Comparison of ENCODE assay signal across 8 cellular contexts in the genomic region with DNA sequence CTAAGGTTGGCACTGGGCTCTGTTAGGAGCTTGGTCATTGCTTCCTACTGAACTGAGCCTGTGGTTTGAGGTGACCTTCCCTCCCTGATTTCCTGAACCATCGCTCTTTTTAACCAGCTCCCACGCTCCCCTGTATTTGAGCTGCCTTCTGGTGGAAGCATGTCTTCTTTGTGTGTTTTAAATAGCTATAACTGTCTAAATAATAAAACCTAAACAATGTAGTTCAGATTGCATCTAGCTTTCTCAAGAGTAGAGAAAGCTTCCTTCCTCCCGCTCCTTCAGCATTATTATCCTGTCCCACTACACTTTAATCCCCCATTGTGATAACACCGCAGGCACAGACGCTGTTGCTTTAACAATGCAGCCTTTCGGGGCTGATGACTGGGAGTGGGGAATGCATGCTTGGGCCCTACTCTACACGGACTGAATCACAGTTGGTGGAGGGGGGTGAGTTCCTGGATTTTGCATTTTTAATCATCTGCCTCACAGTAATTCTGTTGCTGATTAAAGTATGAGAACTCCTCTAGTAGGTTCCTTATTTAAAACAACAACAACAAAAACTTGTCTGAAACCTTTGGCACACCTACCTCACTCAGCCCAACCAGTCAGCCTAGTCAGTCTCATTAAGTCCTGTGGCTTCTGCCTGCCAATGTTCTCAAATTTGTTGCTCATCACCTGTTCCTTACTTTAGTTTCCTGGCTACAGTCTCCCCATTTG. TPM values are rescaled to one million over a fixed set of nuclear protein-coding genes. Genes with fewer than 3 reads are reported as not detected.
DNase-seq lines count a peak whose midpoint lies in the region; ATAC-seq and TF ChIP-seq lines count a peak whose summit lies in the region.

No MANE protein-coding gene starts in this region.

- H3K36me3 Mint-ChIP-seq in activated naive CD4-positive, alpha-beta T cell treated with anti-CD3 and anti-CD28 coated beads for 36 hours (ENCODE audit: low read depth) = peaks cover 19% of the 10 kb centered on the region

- WGBS in esophagus muscularis mucosa = 37% methylated on average over 7 of the region's 7 CpGs

- peaks cover 56% of the 10 kb centered on the region for H3K4me1 Mint-ChIP-seq in activated naive CD4-positive, alpha-beta T cell treated with anti-CD3 and anti-CD28 coated beads for 36 hours (ENCODE audit: low read depth)

- no peaks in the 10 kb centered on the region for H3K9me3 Mint-ChIP-seq in activated naive CD4-positive, alpha-beta T cell treated with anti-CD3 and anti-CD28 coated beads for 36 hours

- CTCF ChIA-PET in activated naive CD4-positive, alpha-beta T cell treated with anti-CD3 and anti-CD28 coated beads for 36 hours (lab: Charles Lee) = no interaction called here

- no peaks in the 10 kb centered on the region for H3K27me3 Mint-ChIP-seq in activated naive CD4-positive, alpha-beta T cell treated with anti-CD3 and anti-CD28 coated beads for 36 hours (ENCODE audit: low read depth)

- ATAC-seq in omental fat pad (ENCODE audit: low FRiP score) (peak; percentile 65), GM21381 (IDR thresholded peaks at IDR 0.05; ENCODE audit: unreplicated experiment) (no peak)

- peaks cover 15 to 64% (median 38%) of the 10 kb centered on the region in 4 donors for H3K4me1 ChIP-seq in esophagus muscularis mucosa

- no peak overlapping the region for H3K4me3 Mint-ChIP-seq in activated naive CD4-positive, alpha-beta T cell treated with anti-CD3 and anti-CD28 coated beads for 36 hours

- no peaks in the 10 kb centered on the region for H3K27me3 ChIP-seq in esophagus muscularis mucosa

- TF ChIP-seq EP300 in esophagus muscularis mucosa (IDR thresholded peaks at IDR 0.05) = no peak

- no peak for TF ChIP-seq POLR2A in esophagus muscularis mucosa (IDR thresholded peaks at IDR 0.05; ENCODE audit: low read depth)

- no peaks in the 10 kb centered on the region for H3K9me3 ChIP-seq in esophagus muscularis mucosa

- H3K36me3 ChIP-seq in esophagus muscularis mucosa = no peaks in the 10 kb centered on the region

- no peak for TF ChIP-seq CTCF in esophagus muscularis mucosa (IDR thresholded peaks at IDR 0.05)
- no peak for TF ChIP-seq CTCF in omental fat pad (IDR thresholded peaks at IDR 0.05)

- DNase-seq in G401 (ENCODE audit: low spot score) (peak; percentile 46), RPMI7951 (ENCODE audit: low read depth) (peak; percentile 40), esophagus muscularis mucosa (ENCODE audit: extremely low spot score) (no peak), omental fat pad (ENCODE audit: low spot score) (no peak), SIG-M5 (lab: John Stamatoyannopoulos, UW) (no peak), COR-L47 (lab: John Stamatoyannopoulos, UW) (no peak)
- DNase-seq in activated naive CD4-positive, alpha-beta T cell treated with anti-CD3 and anti-CD28 coated beads for 36 hours = no peak

- peak overlapping the region in 3 of 4 donors; percentile 13 to 50 (median 38) for H3K27ac ChIP-seq in esophagus muscularis mucosa (replicated peaks in 1 of 4)

- no peak overlapping the region for H3K4me3 ChIP-seq in esophagus muscularis mucosa

- no peak overlapping the region for H3K27ac Mint-ChIP-seq in activated naive CD4-positive, alpha-beta T cell treated with anti-CD3 and anti-CD28 coated beads for 36 hours

- in situ Hi-C loops in G401 (cut with HindIII; ENCODE audit: low sequenced_read_pairs) = no loop called here

- intact Hi-C loops in esophagus muscularis mucosa (cut with DNase I) = no loop called here
- intact Hi-C loops in activated naive CD4-positive, alpha-beta T cell treated with anti-CD3 and anti-CD28 coated beads for 36 hours (cut with micrococcal nuclease) = no loop called here

RNA-seq across cellular contexts. Expression of a gene that starts 6.6 kb away (rescaled TPM):
- total RNA-seq in G401 (2014; rRNA removed; shearing (Covaris generic)) = 149 and 177 TPM in 2 replicates
- 225 and 246 TPM in 2 replicates for total RNA-seq in RPMI7951 (2014; rRNA removed; shearing (Covaris generic))
- total RNA-seq in esophagus muscularis mucosa (10 to 100 TPM; 56.3 to 79.7 (median 65.6) TPM), omental fat pad (10 to 100 TPM; 38.1 to 46.5 (median 40.6) TPM)
- total RNA-seq in activated naive CD4-positive, alpha-beta T cell treated with anti-CD3 and anti-CD28 coated beads for 36 hours = 100 to 1,000 TPM; 148 to 156 TPM

Comparison
In these comparisons a context has a peak if more than half of its experiments do, and no peak if none do; other contexts are left out.
1. DNase-seq: peak in G401 (single experiment) and RPMI7951 (single experiment); none in esophagus muscularis mucosa (single experiment), omental fat pad (single experiment), SIG-M5 (single experiment), activated naive CD4-positive, alpha-beta T cell treated with anti-CD3 and anti-CD28 coated beads for 36 hours (single experiment) and COR-L47 (single experiment).